10 cellular contexts compared by ENCODE assay signal in genomic region chr16:31109622-31110021, GRCh38. TPM values are rescaled to one million over a fixed set of nuclear protein-coding genes. Genes with fewer than 3 reads are reported as not detected.
A peak's percentile ranks its signal among the peaks of the same experiment; 100 is the strongest.
DNase-seq lines count a peak whose midpoint lies in the region; ATAC-seq and TF ChIP-seq lines count a peak whose summit lies in the region.
"Had no signal": no experiment of that assay in that cellular context is flagged by ENCODE, and none has a peak within 500 bp of the region (broad histone marks: within the 10 kb centered on the region; RNA-seq: fewer than 3 reads in every experiment).

No MANE protein-coding gene starts in this region.

- H3K27ac ChIP-seq in CD8-positive, alpha-beta T cell (ENCODE audit: low read depth, low read length): no peak overlapping the region

- no peaks in the 10 kb centered on the region for H3K27me3 Mint-ChIP-seq in CD8-positive, alpha-beta T cell (ENCODE audit: low read depth)
- no peaks in the 10 kb centered on the region for H3K27me3 Mint-ChIP-seq in effector memory CD8-positive, alpha-beta T cell
- H3K27me3 Mint-ChIP-seq in osteocyte (ENCODE audit: unreplicated experiment): no peaks in the 10 kb centered on the region

- H3K4me2 ChIP-seq in Loucy (ENCODE audit: low read depth, low read length, poor library complexity, severe bottlenecking): peak overlapping the region; percentile 90

- DNase-seq in CD8-positive, alpha-beta T cell: no peak
- no peak for DNase-seq in effector memory CD8-positive, alpha-beta T cell
- DNase-seq in osteocyte (ENCODE audit: extremely low spot score, unreplicated experiment) (no peak), NCI-H774 (lab: John Stamatoyannopoulos, UW) (no peak), HuH-7 (ENCODE audit: low spot score) (no peak)
- no peak for DNase-seq in effector CD8-positive, alpha-beta T cell (lab: John Stamatoyannopoulos, UW)
- DNase-seq: left lung, SHP77 treated with DMSO at 0.1 percent for 48 hours had no signal

- H3K9me2 ChIP-seq in Loucy (replicated peaks; ENCODE audit: low read depth, low read length): no peaks in the 10 kb centered on the region

- H3K4me3 Mint-ChIP-seq in CD8-positive, alpha-beta T cell: peak overlapping the region; percentile 83
- peak overlapping the region; percentile 71 to 80 for H3K4me3 Mint-ChIP-seq in effector memory CD8-positive, alpha-beta T cell
- peak overlapping the region; percentile 77 for H3K4me3 Mint-ChIP-seq in osteocyte (ENCODE audit: unreplicated experiment)

- no peaks in the 10 kb centered on the region for H3K9me3 Mint-ChIP-seq in CD8-positive, alpha-beta T cell
- no peaks in the 10 kb centered on the region for H3K9me3 Mint-ChIP-seq in effector memory CD8-positive, alpha-beta T cell
- no peaks in the 10 kb centered on the region for H3K9me3 Mint-ChIP-seq in osteocyte (ENCODE audit: unreplicated experiment)

- H3K4me1 ChIP-seq in CD8-positive, alpha-beta T cell (ENCODE audit: insufficient read depth, low read length): peaks cover 15% of the 10 kb centered on the region
- peaks cover 14% of the 10 kb centered on the region for H3K4me1 ChIP-seq in Loucy (ENCODE audit: insufficient read depth, low read length, poor library complexity, severe bottlenecking)

- no peak overlapping the region for H2AFZ ChIP-seq in Loucy (ENCODE audit: low read length)

- H3K9me3 ChIP-seq in CD8-positive, alpha-beta T cell (ENCODE audit: low read length): no peaks in the 10 kb centered on the region
- H3K9me3 ChIP-seq in Loucy (ENCODE audit: insufficient read depth, low read depth, low read length): no peaks in the 10 kb centered on the region
- H3K9me3 ChIP-seq: left lung had no signal

- peaks cover 29% of the 10 kb centered on the region for H3K79me2 ChIP-seq in Loucy (ENCODE audit: insufficient read depth, low read length)

- intact Hi-C loops in CD8-positive, alpha-beta T cell (cut with DNase I, micrococcal nuclease): loop anchor here (2.0 to 5.0 kb wide), 5 partner anchors 15 to 77 kb away; partner anchors contain the start of genes STX4 (in 1 of the 2) and VKORC1 (in 1 of the 2)

- H3K36me3 ChIP-seq in CD8-positive, alpha-beta T cell (ENCODE audit: insufficient read depth, low read length): peaks cover 6% of the 10 kb centered on the region
- peaks cover 12% of the 10 kb centered on the region; the same call in 1 of the 2 replicates for H3K36me3 ChIP-seq in Loucy (ENCODE audit: insufficient read depth, low read length)

- H3K36me3 Mint-ChIP-seq in CD8-positive, alpha-beta T cell: peaks cover 34% of the 10 kb centered on the region
- H3K36me3 Mint-ChIP-seq in effector memory CD8-positive, alpha-beta T cell (ENCODE audit: insufficient read depth): peaks cover 18% of the 10 kb centered on the region
- peaks cover 9% of the 10 kb centered on the region for H3K36me3 Mint-ChIP-seq in osteocyte (ENCODE audit: unreplicated experiment)

- no peak overlapping the region for H3K4me3 ChIP-seq in CD8-positive, alpha-beta T cell (ENCODE audit: low read depth, low read length)
- peak overlapping the region; percentile 79 for H3K4me3 ChIP-seq in Loucy (ENCODE audit: low read length, poor library complexity, severe bottlenecking)

- H4K20me1 ChIP-seq in Loucy (ENCODE audit: insufficient read depth, low read length, poor library complexity, severe bottlenecking): peaks cover 5% of the 10 kb centered on the region

- peaks cover 10% of the 10 kb centered on the region; the same call in 1 of the 2 replicates for H3F3A ChIP-seq in Loucy (ENCODE audit: low read depth)

- no peak overlapping the region for H3K27ac Mint-ChIP-seq in CD8-positive, alpha-beta T cell
- peak overlapping the region; percentile 52 to 83 for H3K27ac Mint-ChIP-seq in effector memory CD8-positive, alpha-beta T cell
- no peak overlapping the region for H3K27ac Mint-ChIP-seq in osteocyte (ENCODE audit: unreplicated experiment)

- CTCF ChIA-PET in CD8-positive, alpha-beta T cell (lab: Charles Lee): interaction anchor here (1.0 to 1.1 kb wide), 3 partner anchors 9 to 32 kb away, joined by 3 to 4 read pairs (median 3); no protein-coding TSS in a partner anchor

- no peak for ATAC-seq in CD8-positive, alpha-beta T cell
- no peak for ATAC-seq in effector memory CD8-positive, alpha-beta T cell (replicated peaks)

- peaks cover 17% of the 10 kb centered on the region for H3K4me1 Mint-ChIP-seq in CD8-positive, alpha-beta T cell (ENCODE audit: low read depth)
- peaks cover 11 to 13% of the 10 kb centered on the region in 2 donors for H3K4me1 Mint-ChIP-seq in effector memory CD8-positive, alpha-beta T cell (ENCODE audit: low read depth in 2 of 2)
- H3K4me1 Mint-ChIP-seq in osteocyte (ENCODE audit: unreplicated experiment): peaks cover 20% of the 10 kb centered on the region

- POLR2A ChIA-PET in CD8-positive, alpha-beta T cell (lab: Charles Lee): no interaction called here

- peak overlapping the region; percentile 95 for H3K9ac ChIP-seq in Loucy (ENCODE audit: low read depth, low read length, poor library complexity, severe bottlenecking)

- no peak for TF ChIP-seq CTCF in CD8-positive, alpha-beta T cell (IDR thresholded peaks at IDR 0.05)
- TF ChIP-seq CTCF in Loucy (conservative IDR thresholded peaks at IDR 0.05; ENCODE audit: low read length): no peak
- TF ChIP-seq CTCF in osteocyte (IDR thresholded peaks at IDR 0.05): no peak

- no peaks in the 10 kb centered on the region for H3K27me3 ChIP-seq in CD8-positive, alpha-beta T cell (ENCODE audit: insufficient read depth, low read length)
- H3K27me3 ChIP-seq in Loucy (ENCODE audit: insufficient read depth, low read length, poor library complexity, severe bottlenecking): no peaks in the 10 kb centered on the region
- H3K27me3 ChIP-seq: left lung had no signal

RNA-seq across cellular contexts. Expression of gene BCKDK, which starts 1.4 kb away (rescaled TPM):
- total RNA-seq in CD8-positive, alpha-beta T cell: 1 to 10 TPM; 5.6 to 7.6 TPM
- 38.8 and 39.3 TPM in 2 replicates for total RNA-seq in osteocyte

RNA-seq across cellular contexts. Expression of gene KAT8, which starts 7.8 kb away (rescaled TPM):
- 100 to 1,000 TPM; 105 to 107 TPM for total RNA-seq in CD8-positive, alpha-beta T cell
- total RNA-seq in osteocyte: 56.0 and 56.5 TPM in 2 replicates

RNA-seq across cellular contexts. Expression of gene VKORC1, which starts 15.0 kb away (rescaled TPM):
- total RNA-seq in CD8-positive, alpha-beta T cell: 10 to 100 TPM; 23.0 to 27.2 TPM
- 141 and 148 TPM in 2 replicates for total RNA-seq in osteocyte

RNA-seq across cellular contexts. Expression of gene PRSS53, which starts 20.9 kb away (rescaled TPM):
- total RNA-seq in CD8-positive, alpha-beta T cell: 1 to 10 TPM; 3.1 to 5.9 TPM
- 2.8 and 3.2 TPM in 2 replicates for total RNA-seq in osteocyte

RNA-seq across cellular contexts. Expression of gene PRSS8, which starts 25.9 kb away (rescaled TPM):
- not detected for total RNA-seq in CD8-positive, alpha-beta T cell
- not detected in 2 replicates for total RNA-seq in osteocyte
- total RNA-seq: Daoy had no signal

Comparison
In these comparisons a context has a peak if more than half of its experiments do, and no peak if none do; other contexts are left out.
1. H3K27ac Mint-ChIP-seq: peak in effector memory CD8-positive, alpha-beta T cell (2 of 2); none in CD8-positive, alpha-beta T cell (single experiment) and osteocyte (single experiment).
2. Peak in every context shown above with its lines, with median percentiles within 50 percentile points of each other: H3K4me3 Mint-ChIP-seq.